1 cellular context compared by ENCODE assay signal in the genomic region with DNA sequence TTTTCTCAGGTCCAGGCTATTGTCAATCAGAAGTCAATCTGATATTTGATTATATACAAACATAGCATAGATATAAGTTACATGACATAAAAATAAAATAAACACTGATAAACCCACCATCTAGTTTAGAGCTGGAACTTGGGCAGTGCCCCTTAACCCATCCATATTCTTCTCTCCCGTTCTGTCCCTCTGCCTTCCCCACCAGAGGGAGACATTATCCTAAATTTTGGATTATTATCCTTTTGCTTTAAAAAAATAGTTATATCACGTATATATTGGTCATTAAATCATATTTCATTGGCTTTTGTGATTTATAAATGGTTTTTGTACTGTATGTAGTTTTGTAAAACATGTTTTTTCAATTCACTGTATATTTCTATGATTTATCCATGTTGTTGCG.
TF ChIP-seq lines count a peak whose summit lies in the region.

No MANE protein-coding gene starts in this region.

TF ChIP-seq in HepG2, 621 proteins besides CTCF, POLR2A, EP300 and RAD21 (continued from another document):
- 0 out of 2 replicates have a peak, but pooled peaks have one; percentile 20 for TF ChIP-seq STAG1 (CRISPR knock-in tag; IDR thresholded peaks at IDR 0.05)
